Comparison of ENCODE assay signal across 1 cellular context in the genomic region with DNA sequence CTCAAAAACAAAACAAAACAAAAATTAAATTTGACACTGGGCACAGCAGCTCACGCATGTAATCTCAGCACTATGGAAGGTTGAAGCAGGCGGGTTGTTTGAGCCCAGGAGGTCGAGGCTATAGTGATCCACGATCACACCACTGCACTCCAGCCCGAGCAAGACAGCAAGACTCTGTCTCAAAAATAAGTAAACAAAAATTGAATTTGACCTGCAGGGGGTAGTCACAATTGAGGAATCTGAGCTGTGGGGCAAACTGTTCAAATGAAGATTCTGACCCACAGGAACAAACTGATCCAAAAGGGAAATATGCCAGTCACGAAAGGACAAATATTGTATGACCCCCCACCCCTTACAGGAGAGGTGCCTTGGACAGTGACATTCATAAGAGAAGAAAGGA.
TF ChIP-seq lines count a peak whose summit lies in the region.

No MANE protein-coding gene starts in this region.

TF ChIP-seq in K562, 482 proteins besides CTCF, POLR2A, EP300 and RAD21:
- TF ChIP-seq POLR2G (IDR thresholded peaks at IDR 0.05; ENCODE audit: low read depth, low read length): no peak
- TF ChIP-seq ZNF239 (CRISPR knock-in tag; IDR thresholded peaks at IDR 0.05): no peak
- TF ChIP-seq SOX6 (IDR thresholded peaks at IDR 0.05): no peak
- TF ChIP-seq, protein P1, sequence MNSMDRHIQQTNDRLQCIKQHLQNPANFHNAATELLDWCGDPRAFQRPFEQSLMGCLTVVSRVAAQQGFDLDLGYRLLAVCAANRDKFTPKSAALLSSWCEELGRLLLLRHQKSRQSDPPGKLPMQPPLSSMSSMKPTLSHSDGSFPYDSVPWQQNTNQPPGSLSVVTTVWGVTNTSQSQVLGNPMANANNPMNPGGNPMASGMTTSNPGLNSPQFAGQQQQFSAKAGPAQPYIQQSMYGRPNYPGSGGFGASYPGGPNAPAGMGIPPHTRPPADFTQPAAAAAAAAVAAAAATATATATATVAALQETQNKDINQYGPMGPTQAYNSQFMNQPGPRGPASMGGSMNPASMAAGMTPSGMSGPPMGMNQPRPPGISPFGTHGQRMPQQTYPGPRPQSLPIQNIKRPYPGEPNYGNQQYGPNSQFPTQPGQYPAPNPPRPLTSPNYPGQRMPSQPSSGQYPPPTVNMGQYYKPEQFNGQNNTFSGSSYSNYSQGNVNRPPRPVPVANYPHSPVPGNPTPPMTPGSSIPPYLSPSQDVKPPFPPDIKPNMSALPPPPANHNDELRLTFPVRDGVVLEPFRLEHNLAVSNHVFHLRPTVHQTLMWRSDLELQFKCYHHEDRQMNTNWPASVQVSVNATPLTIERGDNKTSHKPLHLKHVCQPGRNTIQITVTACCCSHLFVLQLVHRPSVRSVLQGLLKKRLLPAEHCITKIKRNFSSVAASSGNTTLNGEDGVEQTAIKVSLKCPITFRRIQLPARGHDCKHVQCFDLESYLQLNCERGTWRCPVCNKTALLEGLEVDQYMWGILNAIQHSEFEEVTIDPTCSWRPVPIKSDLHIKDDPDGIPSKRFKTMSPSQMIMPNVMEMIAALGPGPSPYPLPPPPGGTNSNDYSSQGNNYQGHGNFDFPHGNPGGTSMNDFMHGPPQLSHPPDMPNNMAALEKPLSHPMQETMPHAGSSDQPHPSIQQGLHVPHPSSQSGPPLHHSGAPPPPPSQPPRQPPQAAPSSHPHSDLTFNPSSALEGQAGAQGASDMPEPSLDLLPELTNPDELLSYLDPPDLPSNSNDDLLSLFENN (IDR thresholded peaks at IDR 0.05; ENCODE audit: low read depth in 2 of 2, low read length in 2 of 2): no peak
- TF ChIP-seq, protein P2, sequence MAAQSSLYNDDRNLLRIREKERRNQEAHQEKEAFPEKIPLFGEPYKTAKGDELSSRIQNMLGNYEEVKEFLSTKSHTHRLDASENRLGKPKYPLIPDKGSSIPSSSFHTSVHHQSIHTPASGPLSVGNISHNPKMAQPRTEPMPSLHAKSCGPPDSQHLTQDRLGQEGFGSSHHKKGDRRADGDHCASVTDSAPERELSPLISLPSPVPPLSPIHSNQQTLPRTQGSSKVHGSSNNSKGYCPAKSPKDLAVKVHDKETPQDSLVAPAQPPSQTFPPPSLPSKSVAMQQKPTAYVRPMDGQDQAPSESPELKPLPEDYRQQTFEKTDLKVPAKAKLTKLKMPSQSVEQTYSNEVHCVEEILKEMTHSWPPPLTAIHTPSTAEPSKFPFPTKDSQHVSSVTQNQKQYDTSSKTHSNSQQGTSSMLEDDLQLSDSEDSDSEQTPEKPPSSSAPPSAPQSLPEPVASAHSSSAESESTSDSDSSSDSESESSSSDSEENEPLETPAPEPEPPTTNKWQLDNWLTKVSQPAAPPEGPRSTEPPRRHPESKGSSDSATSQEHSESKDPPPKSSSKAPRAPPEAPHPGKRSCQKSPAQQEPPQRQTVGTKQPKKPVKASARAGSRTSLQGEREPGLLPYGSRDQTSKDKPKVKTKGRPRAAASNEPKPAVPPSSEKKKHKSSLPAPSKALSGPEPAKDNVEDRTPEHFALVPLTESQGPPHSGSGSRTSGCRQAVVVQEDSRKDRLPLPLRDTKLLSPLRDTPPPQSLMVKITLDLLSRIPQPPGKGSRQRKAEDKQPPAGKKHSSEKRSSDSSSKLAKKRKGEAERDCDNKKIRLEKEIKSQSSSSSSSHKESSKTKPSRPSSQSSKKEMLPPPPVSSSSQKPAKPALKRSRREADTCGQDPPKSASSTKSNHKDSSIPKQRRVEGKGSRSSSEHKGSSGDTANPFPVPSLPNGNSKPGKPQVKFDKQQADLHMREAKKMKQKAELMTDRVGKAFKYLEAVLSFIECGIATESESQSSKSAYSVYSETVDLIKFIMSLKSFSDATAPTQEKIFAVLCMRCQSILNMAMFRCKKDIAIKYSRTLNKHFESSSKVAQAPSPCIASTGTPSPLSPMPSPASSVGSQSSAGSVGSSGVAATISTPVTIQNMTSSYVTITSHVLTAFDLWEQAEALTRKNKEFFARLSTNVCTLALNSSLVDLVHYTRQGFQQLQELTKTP (IDR thresholded peaks at IDR 0.05; ENCODE audit: low read depth in 1 of 2, partially characterized antibody in 2 of 2): no peak
- TF ChIP-seq PCBP1 (IDR thresholded peaks at IDR 0.05; ENCODE audit: low read depth, low read length, poor library complexity, severe bottlenecking): no peak
- no peak for TF ChIP-seq GATA2 (CRISPR knock-in tag; IDR thresholded peaks at IDR 0.05)
- TF ChIP-seq BDP1 (IDR thresholded peaks at IDR 0.05; ENCODE audit: insufficient read depth, insufficient read length): no peak
- no peak for TF ChIP-seq TOE1 (IDR thresholded peaks at IDR 0.05; ENCODE audit: borderline replicate concordance)
- TF ChIP-seq TOE1 (CRISPR knock-in tag; IDR thresholded peaks at IDR 0.05; ENCODE audit: borderline replicate concordance, low read depth): no peak
- TF ChIP-seq XRCC5 (IDR thresholded peaks at IDR 0.05; ENCODE audit: low read depth, low read length): no peak
- no peak for TF ChIP-seq XRCC4 (IDR thresholded peaks at IDR 0.05; ENCODE audit: extremely low read depth, insufficient read depth, insufficient read length)
- no peak for TF ChIP-seq ZNF174 (CRISPR knock-in tag; IDR thresholded peaks at IDR 0.05)
- TF ChIP-seq HLTF (IDR thresholded peaks at IDR 0.05): no peak
- no peak for TF ChIP-seq ZNF780A (CRISPR knock-in tag; IDR thresholded peaks at IDR 0.05)
- no peak for TF ChIP-seq ZNF143 (CRISPR knock-in tag; IDR thresholded peaks at IDR 0.05)
- no peak for TF ChIP-seq ZNF3 (CRISPR knock-in tag; IDR thresholded peaks at IDR 0.05)
- TF ChIP-seq ZZZ3 (IDR thresholded peaks at IDR 0.05): no peak
- no peak for TF ChIP-seq HEY1 (CRISPR knock-in tag; IDR thresholded peaks at IDR 0.05; ENCODE audit: borderline replicate concordance)
